ENCODE assay signal across 24 cellular contexts in the genomic region with DNA sequence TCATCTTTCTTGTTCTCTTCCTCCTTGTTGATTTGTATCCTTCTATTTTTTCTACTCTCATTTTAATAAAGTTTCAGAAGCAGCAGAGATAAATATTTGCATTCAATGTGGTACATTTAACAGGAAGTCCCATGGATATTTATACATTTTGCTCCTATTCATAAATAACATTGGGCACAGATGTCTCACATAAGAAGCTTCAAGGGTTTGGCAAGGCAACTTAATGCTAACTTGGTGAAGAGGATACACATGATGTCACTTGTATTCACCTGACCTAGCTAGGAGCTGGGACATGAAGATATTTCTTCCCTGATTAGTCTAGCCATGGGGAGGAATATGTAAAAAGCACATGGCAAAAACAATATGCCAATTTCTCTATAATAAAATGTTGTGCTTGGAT.
DNase-seq lines count a peak whose midpoint lies in the region; ATAC-seq lines count a peak whose summit lies in the region.
"Had no signal": no experiment of that assay in that cellular context is flagged by ENCODE, and none has a peak within 500 bp of the region (broad histone marks: within the 10 kb centered on the region; RNA-seq: fewer than 3 reads in every experiment).

No MANE protein-coding gene starts in this region.

- no peak for DNase-seq in activated naive CD4-positive, alpha-beta T cell treated with anti-CD3 and anti-CD28 coated beads, Interleukin-2, amount 50 U/mL, for 16 hours
- DNase-seq in NCI-H446 treated with DMSO at 0.1 percent for 48 hours (lab: John Stamatoyannopoulos, UW) (peak; percentile 21), substantia nigra (lab: John Stamatoyannopoulos, UW) (no peak), NCI-H2196 (lab: John Stamatoyannopoulos, UW; ENCODE audit: unreplicated experiment) (no peak)
- DNase-seq in NK-92 treated with Interleukin-12 subunit alpha and Interleukin-12 subunit beta, amount 100 ng/mL, for 24 hours (lab: John Stamatoyannopoulos, UW) = no peak
- DNase-seq in activated T-helper 2 cell treated with anti-CD3 and anti-CD28 coated beads, Interferon-gamma antibody, Interleukin-2, Interleukin-4, amounts not matched to agents 10 μg/mL and 5 μg/mL and 100 μg/mL, durations not matched to agents 14 hours and 24 hours and 36 hours (ENCODE audit: low spot score) = no peak
- DNase-seq: activated CD4-positive, alpha-beta T cell treated with anti-CD3 and anti-CD28 coated beads for 36 hours; activated T-cell treated with anti-CD3 and anti-CD28 coated beads, Interleukin-2, amount 50 U/mL, for 24 hours; AML-193; brain microvascular endothelial cell; COR-L47; DMS79 treated with DMSO at 0.1 percent for 48 hours; glutamatergic neuron; kidney; MG63; NCI-H1436; NCI-H510A treated with DMSO at 0.1 percent for 48 hours; Peyer's patch; stimulated activated CD4-positive, alpha-beta T cell treated with anti-CD3 and anti-CD28 coated beads, Interleukin-15, amount 100 ng/mL, for 24 hours; T-cell; upper lobe of right lung had no signal

- H3K27me3 Mint-ChIP-seq in activated naive CD4-positive, alpha-beta T cell treated with anti-CD3 and anti-CD28 coated beads, Interleukin-2, amount 50 U/mL, for 24 hours = no peaks in the 10 kb centered on the region
- H3K27me3 Mint-ChIP-seq in activated T-helper 2 cell treated with anti-CD3 and anti-CD28 coated beads, Interferon-gamma antibody, Interleukin-2, Interleukin-4, amounts not matched to agents 10 μg/mL and 5 μg/mL and 100 μg/mL, durations not matched to agents 14 hours and 24 hours and 36 hours (ENCODE audit: low read depth) = peaks cover under 1% of the 10 kb centered on the region
- H3K27me3 Mint-ChIP-seq: activated CD4-positive, alpha-beta T cell treated with anti-CD3 and anti-CD28 coated beads for 36 hours; activated T-cell treated with anti-CD3 and anti-CD28 coated beads, Interleukin-2, amount 50 U/mL, for 24 hours; T-cell had no signal

- intact Hi-C loops in activated T-helper 2 cell treated with anti-CD3 and anti-CD28 coated beads, Interferon-gamma antibody, Interleukin-2, Interleukin-4, amounts not matched to agents 10 μg/mL and 5 μg/mL and 100 μg/mL, durations not matched to agents 14 hours and 24 hours and 36 hours (cut with micrococcal nuclease) = no loop called here

- ATAC-seq in GM21528 (IDR thresholded peaks at IDR 0.05; ENCODE audit: low FRiP score, unreplicated experiment) = peak; percentile 51
- ATAC-seq: activated CD4-positive, alpha-beta T cell treated with anti-CD3 and anti-CD28 coated beads for 36 hours; K562; T-cell; upper lobe of right lung had no signal

- peak overlapping the region; percentile 6 for H3K27ac Mint-ChIP-seq in activated naive CD4-positive, alpha-beta T cell treated with anti-CD3 and anti-CD28 coated beads, Interleukin-2, amount 50 U/mL, for 24 hours
- H3K27ac Mint-ChIP-seq in activated T-helper 2 cell treated with anti-CD3 and anti-CD28 coated beads, Interferon-gamma antibody, Interleukin-2, Interleukin-4, amounts not matched to agents 10 μg/mL and 5 μg/mL and 100 μg/mL, durations not matched to agents 14 hours and 24 hours and 36 hours = no peak overlapping the region
- H3K27ac Mint-ChIP-seq: activated CD4-positive, alpha-beta T cell treated with anti-CD3 and anti-CD28 coated beads for 36 hours; activated T-cell treated with anti-CD3 and anti-CD28 coated beads, Interleukin-2, amount 50 U/mL, for 24 hours; T-cell had no signal

- H3K4me3 Mint-ChIP-seq in activated naive CD4-positive, alpha-beta T cell treated with anti-CD3 and anti-CD28 coated beads, Interleukin-2, amount 50 U/mL, for 24 hours = no peak overlapping the region
- H3K4me3 Mint-ChIP-seq in activated T-helper 2 cell treated with anti-CD3 and anti-CD28 coated beads, Interferon-gamma antibody, Interleukin-2, Interleukin-4, amounts not matched to agents 10 μg/mL and 5 μg/mL and 100 μg/mL, durations not matched to agents 14 hours and 24 hours and 36 hours (ENCODE audit: low read depth) = no peak overlapping the region
- H3K4me3 Mint-ChIP-seq: activated CD4-positive, alpha-beta T cell treated with anti-CD3 and anti-CD28 coated beads for 36 hours; activated T-cell treated with anti-CD3 and anti-CD28 coated beads, Interleukin-2, amount 50 U/mL, for 24 hours; T-cell had no signal

- H3K9me3 Mint-ChIP-seq in activated naive CD4-positive, alpha-beta T cell treated with anti-CD3 and anti-CD28 coated beads, Interleukin-2, amount 50 U/mL, for 24 hours = no peaks in the 10 kb centered on the region
- H3K9me3 Mint-ChIP-seq in activated T-helper 2 cell treated with anti-CD3 and anti-CD28 coated beads, Interferon-gamma antibody, Interleukin-2, Interleukin-4, amounts not matched to agents 10 μg/mL and 5 μg/mL and 100 μg/mL, durations not matched to agents 14 hours and 24 hours and 36 hours = no peaks in the 10 kb centered on the region
- H3K9me3 Mint-ChIP-seq: activated T-cell treated with anti-CD3 and anti-CD28 coated beads, Interleukin-2, amount 50 U/mL, for 24 hours; T-cell had no signal

- no peak overlapping the region for H3K27ac ChIP-seq in substantia nigra (ENCODE audit: low read depth, low read length, poor library complexity, severe bottlenecking)
- H3K27ac ChIP-seq: brain microvascular endothelial cell, Peyer's patch, upper lobe of right lung had no signal

- peaks cover 3% of the 10 kb centered on the region for H3K36me3 Mint-ChIP-seq in activated naive CD4-positive, alpha-beta T cell treated with anti-CD3 and anti-CD28 coated beads, Interleukin-2, amount 50 U/mL, for 24 hours
- H3K36me3 Mint-ChIP-seq in activated T-helper 2 cell treated with anti-CD3 and anti-CD28 coated beads, Interferon-gamma antibody, Interleukin-2, Interleukin-4, amounts not matched to agents 10 μg/mL and 5 μg/mL and 100 μg/mL, durations not matched to agents 14 hours and 24 hours and 36 hours (ENCODE audit: low read depth) = no peaks in the 10 kb centered on the region
- H3K36me3 Mint-ChIP-seq: T-cell had no signal

- peaks cover 44% of the 10 kb centered on the region for H3K4me1 Mint-ChIP-seq in activated naive CD4-positive, alpha-beta T cell treated with anti-CD3 and anti-CD28 coated beads, Interleukin-2, amount 50 U/mL, for 24 hours
- H3K4me1 Mint-ChIP-seq in activated T-helper 2 cell treated with anti-CD3 and anti-CD28 coated beads, Interferon-gamma antibody, Interleukin-2, Interleukin-4, amounts not matched to agents 10 μg/mL and 5 μg/mL and 100 μg/mL, durations not matched to agents 14 hours and 24 hours and 36 hours (ENCODE audit: low read depth) = peaks cover 51% of the 10 kb centered on the region
